ENCODE assay signal across 8 cellular contexts in genomic region chr2:179268277-179268935, GRCh38. TPM values are rescaled to one million over a fixed set of nuclear protein-coding genes. Genes with fewer than 3 reads are reported as not detected.
A peak's percentile ranks its signal among the peaks of the same experiment; 100 is the strongest.
DNase-seq lines count a peak whose midpoint lies in the region; ATAC-seq and TF ChIP-seq lines count a peak whose summit lies in the region.

No MANE protein-coding gene starts in this region.

- H3K36me3 ChIP-seq in ACC112 (ENCODE audit: insufficient read depth, low read length): no peaks in the 10 kb centered on the region
- no peaks in the 10 kb centered on the region for H3K36me3 ChIP-seq in mammary epithelial cell (ENCODE audit: insufficient read depth, low read length)
- no peaks in the 10 kb centered on the region for H3K36me3 ChIP-seq in stomach

- no peak for TF ChIP-seq EP300 in stomach (IDR thresholded peaks at IDR 0.05)

- WGBS in mammary epithelial cell (ENCODE audit: low coverage, missing lambda C conversion rate): 0% methylated on average over 1 of the region's 1 CpG
- WGBS in stomach, 5 donors: 28 to 42% (median 40%) methylated on average over 1 of the region's 1 CpG

- DNase-seq in HPDE6-E6E7 (ENCODE audit: extremely low spot score) (peak; percentile 68), mammary epithelial cell (peak; percentile 92), stomach (no peak), NCI-H524 (lab: John Stamatoyannopoulos, UW) (no peak), ACHN (no peak)
- DNase-seq in effector CD4-positive, alpha-beta T cell: no peak

- TF ChIP-seq CTCF in mammary epithelial cell (conservative IDR thresholded peaks at IDR 0.05 in 1 of 2, IDR thresholded peaks at IDR 0.05 in 1 of 2; ENCODE audit: extremely low read depth in 1 of 2, insufficient read depth in 1 of 2, low read depth in 1 of 2, low read length in 2 of 2) (no peak), stomach (IDR thresholded peaks at IDR 0.05) (no peak)

- H3K9ac ChIP-seq in mammary epithelial cell (ENCODE audit: insufficient read depth, low read length): no peak overlapping the region

- peak overlapping the region; percentile 4; the same call in 1 of the 2 replicates for H3K27ac ChIP-seq in ACC112 (ENCODE audit: low read depth, low read length)
- H3K27ac ChIP-seq in mammary epithelial cell (ENCODE audit: insufficient read depth, low read depth, low read length): peak overlapping the region; percentile 56
- peak overlapping the region in 1 of 5 donors; percentile 15 for H3K27ac ChIP-seq in stomach

- H3K4me1 ChIP-seq in ACC112 (ENCODE audit: control insufficient read depth, insufficient read depth, low read length, unreplicated experiment) (peaks cover 59% of the 10 kb centered on the region), mammary epithelial cell (ENCODE audit: insufficient read depth, low read length) (peaks cover 44% of the 10 kb centered on the region), stomach (peaks cover 15 to 36% (median 24%) of the 10 kb centered on the region in 4 donors)

- BruUV-seq in mammary epithelial cell (replicated peaks; lab: Mats Ljungman, UMichigan): no TSS peak

- no peak overlapping the region for H2AFZ ChIP-seq in ACC112 (ENCODE audit: low read length, unreplicated experiment)
- peak overlapping the region; percentile 14 for H2AFZ ChIP-seq in mammary epithelial cell (ENCODE audit: low read depth, low read length)

- H3K9me3 ChIP-seq in mammary epithelial cell (replicated peaks; ENCODE audit: insufficient read depth, low read length) (no peaks in the 10 kb centered on the region), stomach (no peaks in the 10 kb centered on the region)

- dilution Hi-C loops in mammary epithelial cell (cut with HindIII; ENCODE audit: low sequenced_read_pairs): no loop called here

- H3K79me2 ChIP-seq in ACC112 (ENCODE audit: control insufficient read depth, insufficient read depth, low read length, unreplicated experiment) (peaks cover 6% of the 10 kb centered on the region), mammary epithelial cell (ENCODE audit: insufficient read depth, low read length) (peaks cover 8% of the 10 kb centered on the region)

- H4K20me1 ChIP-seq in mammary epithelial cell (ENCODE audit: insufficient read depth, low read length): no peaks in the 10 kb centered on the region

- TF ChIP-seq POLR2A in stomach (IDR thresholded peaks at IDR 0.05): no peak

- H3K4me3 ChIP-seq in ACC112 (ENCODE audit: low read depth, low read length): no peak overlapping the region
- H3K4me3 ChIP-seq in mammary epithelial cell (replicated peaks in 1 of 3; ENCODE audit: insufficient read depth in 1 of 3, low read depth in 2 of 3, low read length in 3 of 3): no peak overlapping the region
- H3K4me3 ChIP-seq in stomach: no peak overlapping the region

- peak; percentile 43 for ATAC-seq in GM18520 (IDR thresholded peaks at IDR 0.05; ENCODE audit: unreplicated experiment)

- H3K4me2 ChIP-seq in mammary epithelial cell (ENCODE audit: insufficient read depth, low read depth, low read length): no peak overlapping the region

- in situ Hi-C loops in mammary epithelial cell (cut with MboI; ENCODE audit: low sequenced_read_pairs in 2 of 2): no loop called here
- in situ Hi-C loops in ACHN (cut with HindIII; ENCODE audit: low pct_ligation_motif_present, low pct_unique_long_range_greater_than_20kb, low sequenced_read_pairs): no loop called here

- CTCF ChIA-PET in mammary epithelial cell (lab: Charles Lee; ENCODE audit: low non-redundant PET): no interaction called here

- intact Hi-C loops in mammary epithelial cell (cut with micrococcal nuclease): no loop called here
- intact Hi-C loops in stomach (cut with DNase I; ENCODE audit: low total_unique reads): no loop called here

- H3K27me3 ChIP-seq in ACC112 (ENCODE audit: insufficient read depth, low read length) (no peaks in the 10 kb centered on the region), mammary epithelial cell (ENCODE audit: insufficient read depth, low read length) (no peaks in the 10 kb centered on the region), stomach (no peaks in the 10 kb centered on the region)

RNA-seq across cellular contexts. Expression of gene SESTD1, which starts 3.8 kb away (rescaled TPM):
- total RNA-seq in mammary epithelial cell (10 to 100 TPM; 20.7 to 32.1 TPM), stomach (100 to 1,000 TPM in 1 of 5 donors, 10 to 100 TPM in 4; 13.4 to 159 (median 51.1) TPM)
- polyA plus RNA-seq in mammary epithelial cell (24.6 TPM), stomach (10 to 100 TPM in 2 of 3 donors, 1 to 10 TPM in 1; 7.4 to 15.3 (median 12.7) TPM)
- 65.0 TPM for polyA minus RNA-seq in mammary epithelial cell

Comparison
In these comparisons a context has a peak if more than half of its experiments do, and no peak if none do; other contexts are left out.
1. DNase-seq: peak in HPDE6-E6E7 (single experiment) and mammary epithelial cell (single experiment); none in stomach (single experiment), effector CD4-positive, alpha-beta T cell (single experiment), NCI-H524 (0 of 2) and ACHN (single experiment).